In the genomic region with DNA sequence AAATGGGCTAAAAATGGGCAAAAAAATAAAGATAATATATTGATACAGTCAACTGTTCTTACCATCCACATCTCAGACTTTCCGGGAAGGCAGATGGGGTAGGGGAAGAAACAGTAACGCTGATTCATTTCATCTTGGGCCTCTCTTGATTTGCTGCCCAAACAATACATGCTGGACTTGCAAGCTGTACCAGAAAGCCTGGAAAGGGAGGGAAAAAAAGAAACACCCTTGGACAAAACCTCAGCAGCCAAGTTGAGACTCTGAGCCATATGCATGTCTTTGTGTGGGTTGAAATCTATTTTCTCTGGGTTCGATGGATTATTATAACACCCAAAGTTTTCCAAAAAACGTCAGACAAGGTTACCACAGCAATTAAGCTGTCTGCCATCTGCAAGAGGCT, we compare ENCODE assay signal across 29 cellular contexts.
DNase-seq lines count a peak whose midpoint lies in the region; ATAC-seq and TF ChIP-seq lines count a peak whose summit lies in the region.
"Had no signal": no experiment of that assay in that cellular context is flagged by ENCODE, and none has a peak within 500 bp of the region (broad histone marks: within the 10 kb centered on the region; RNA-seq: fewer than 3 reads in every experiment).

No MANE protein-coding gene starts in this region.

- no peak for TF ChIP-seq CTCF in GM23338 (conservative IDR thresholded peaks at IDR 0.05; ENCODE audit: low read depth in 2 of 2)
- TF ChIP-seq CTCF in astrocyte of the spinal cord (IDR thresholded peaks at IDR 0.05; ENCODE audit: low read depth, low read length): no peak
- TF ChIP-seq CTCF in thyroid gland (IDR thresholded peaks at IDR 0.05): no peak

- no peak overlapping the region for H3K4me3 Mint-ChIP-seq in GM23338
- H3K4me3 Mint-ChIP-seq: activated naive CD4-positive, alpha-beta T cell treated with anti-CD3 and anti-CD28 coated beads for 36 hours; CD8-positive, alpha-beta memory T cell; natural killer cell; WTC11 had no signal

- ATAC-seq in GM23338 (no peak), GM21717 (IDR thresholded peaks at IDR 0.05; ENCODE audit: unreplicated experiment) (no peak)
- ATAC-seq: foreskin keratinocyte; HCT116; lower lobe of right lung; natural killer cell; stimulated activated naive CD8-positive, alpha-beta T cell treated with anti-CD3 and anti-CD28 coated beads, Interleukin-15, Interleukin-2, amounts not matched to agents 100 U/mL and 50 U/mL, for 24 hours; WTC11 had no signal

- no peaks in the 10 kb centered on the region for H3K79me2 ChIP-seq in GM23338 (replicated peaks; ENCODE audit: insufficient read depth)

- no peaks in the 10 kb centered on the region for H4K20me1 ChIP-seq in GM23338 (replicated peaks; ENCODE audit: insufficient read depth)

- H3K4me3 ChIP-seq in GM23338: no peak overlapping the region
- no peak overlapping the region for H3K4me3 ChIP-seq in astrocyte of the spinal cord (ENCODE audit: low read depth, low read length)
- no peak overlapping the region for H3K4me3 ChIP-seq in thyroid gland (replicated peaks in 1 of 3)
- H3K4me3 ChIP-seq: adrenal gland, lower lobe of right lung, ovary, tibial nerve had no signal

- peaks cover 13% of the 10 kb centered on the region; the same call in 1 of the 2 replicates for H3K9me2 ChIP-seq in GM23338 (ENCODE audit: insufficient read depth)
- H3K9me2 ChIP-seq: SK-N-SH had no signal

- no peak for TF ChIP-seq POLR2A in thyroid gland (IDR thresholded peaks at IDR 0.05)

- no peaks in the 10 kb centered on the region for H3F3A ChIP-seq in GM23338 (replicated peaks; ENCODE audit: low read depth)

- H3K27me3 ChIP-seq in GM23338 (ENCODE audit: insufficient read depth) (no peaks in the 10 kb centered on the region), thyroid gland (no peaks in the 10 kb centered on the region)
- H3K27me3 ChIP-seq: adrenal gland, foreskin keratinocyte, ovary, tibial nerve had no signal

- no peaks in the 10 kb centered on the region for H3K4me1 Mint-ChIP-seq in GM23338
- H3K4me1 Mint-ChIP-seq: CD8-positive, alpha-beta memory T cell; natural killer cell; WTC11 had no signal

- H3K4me2 ChIP-seq in GM23338: no peak overlapping the region
- H3K4me2 ChIP-seq: SK-N-SH had no signal

- no peak for DNase-seq in GM23338 (ENCODE audit: low spot score)
- DNase-seq in astrocyte of the spinal cord (ENCODE audit: low read depth, low spot score): peak; percentile 36
- peak; percentile 56 for DNase-seq in inferior parietal cortex (ENCODE audit: extremely low spot score)
- peak; percentile 50 for DNase-seq in superior temporal gyrus (ENCODE audit: extremely low spot score)
- no peak for DNase-seq in activated CD4-positive, alpha-beta T cell treated with anti-CD3 and anti-CD28 coated beads for 48 hours
- DNase-seq in activated effector memory CD4-positive, alpha-beta T cell treated with anti-CD3 and anti-CD28 coated beads, Interleukin-2, amount 50 U/mL, for 16 hours: no peak
- no peak for DNase-seq in thyroid gland
- DNase-seq: ACHN; activated CD4-positive, alpha-beta T cell treated with anti-CD3 and anti-CD28 coated beads, Interleukin-2, amount 50 U/mL, for 1 hour; activated naive CD4-positive, alpha-beta T cell treated with anti-CD3 and anti-CD28 coated beads for 36 hours; adrenal gland; CD8-positive, alpha-beta memory T cell; effector CD4-positive, alpha-beta T cell; foreskin keratinocyte; KBM-7; lower lobe of right lung; natural killer cell; NCI-H1930; NCI-H524; NK-92 treated with Interleukin-12 subunit alpha and Interleukin-12 subunit beta, amount 100 ng/mL, for 24 hours; ovary; SK-N-SH; small intestine; stimulated activated CD4-positive, alpha-beta T cell treated with anti-CD3 and anti-CD28 coated beads, Interleukin-1b, Interleukin-23, amount 100 ng/mL, for 48 hours; stimulated activated naive CD8-positive, alpha-beta T cell treated with anti-CD3 and anti-CD28 coated beads, Interleukin-15, Interleukin-2, amounts not matched to agents 100 U/mL and 50 U/mL, for 24 hours had no signal

- H3K9me3 Mint-ChIP-seq in GM23338: no peaks in the 10 kb centered on the region
- H3K9me3 Mint-ChIP-seq: activated naive CD4-positive, alpha-beta T cell treated with anti-CD3 and anti-CD28 coated beads for 36 hours; CD8-positive, alpha-beta memory T cell; natural killer cell had no signal

- no peaks in the 10 kb centered on the region for H3K9me3 ChIP-seq in thyroid gland
- H3K9me3 ChIP-seq: adrenal gland, lower lobe of right lung, ovary, SK-N-SH, tibial nerve had no signal

- H2AFZ ChIP-seq in GM23338: peak overlapping the region; percentile 40; the same call in 1 of the 2 replicates

- H3K27ac ChIP-seq in GM23338 (ENCODE audit: low read depth) (no peak overlapping the region), thyroid gland (no peak overlapping the region)
- H3K27ac ChIP-seq: foreskin keratinocyte, lower lobe of right lung, tibial nerve had no signal

- intact Hi-C loops in thyroid gland (cut with DNase I): no loop called here

- H3K36me3 Mint-ChIP-seq in GM23338 (ENCODE audit: low read depth): no peaks in the 10 kb centered on the region
- H3K36me3 Mint-ChIP-seq: CD8-positive, alpha-beta memory T cell; natural killer cell; WTC11 had no signal

- H3K27ac Mint-ChIP-seq in GM23338: no peak overlapping the region
- H3K27ac Mint-ChIP-seq: activated naive CD4-positive, alpha-beta T cell treated with anti-CD3 and anti-CD28 coated beads for 36 hours; CD8-positive, alpha-beta memory T cell; natural killer cell; WTC11 had no signal

- H3K4me1 ChIP-seq in GM23338 (ENCODE audit: insufficient read depth) (no peaks in the 10 kb centered on the region), thyroid gland (peaks cover 0 to 8% of the 10 kb centered on the region in 2 donors)
- H3K4me1 ChIP-seq: adrenal gland, foreskin keratinocyte, lower lobe of right lung had no signal

- WGBS in thyroid gland, 2 donors: 79 to 80% methylated on average over 4 of the region's 4 CpGs

- in situ Hi-C loops in astrocyte of the spinal cord (cut with HindIII; ENCODE audit: low sequenced_read_pairs): no loop called here

- peaks cover 7% of the 10 kb centered on the region for H3K27me3 Mint-ChIP-seq in GM23338 (ENCODE audit: insufficient read depth, low read depth, poor library complexity)

- H3K36me3 ChIP-seq in GM23338 (ENCODE audit: insufficient read depth) (no peaks in the 10 kb centered on the region), thyroid gland (no peaks in the 10 kb centered on the region)
- H3K36me3 ChIP-seq: adrenal gland, lower lobe of right lung, ovary, tibial nerve had no signal

TF ChIP-seq in GM23338, 12 proteins besides CTCF, POLR2A, EP300 and RAD21 (continues in another document):
- no peak for TF ChIP-seq CREB1 (CRISPR knock-in tag; IDR thresholded peaks at IDR 0.05; ENCODE audit: low read depth)
- TF ChIP-seq, protein P1, sequence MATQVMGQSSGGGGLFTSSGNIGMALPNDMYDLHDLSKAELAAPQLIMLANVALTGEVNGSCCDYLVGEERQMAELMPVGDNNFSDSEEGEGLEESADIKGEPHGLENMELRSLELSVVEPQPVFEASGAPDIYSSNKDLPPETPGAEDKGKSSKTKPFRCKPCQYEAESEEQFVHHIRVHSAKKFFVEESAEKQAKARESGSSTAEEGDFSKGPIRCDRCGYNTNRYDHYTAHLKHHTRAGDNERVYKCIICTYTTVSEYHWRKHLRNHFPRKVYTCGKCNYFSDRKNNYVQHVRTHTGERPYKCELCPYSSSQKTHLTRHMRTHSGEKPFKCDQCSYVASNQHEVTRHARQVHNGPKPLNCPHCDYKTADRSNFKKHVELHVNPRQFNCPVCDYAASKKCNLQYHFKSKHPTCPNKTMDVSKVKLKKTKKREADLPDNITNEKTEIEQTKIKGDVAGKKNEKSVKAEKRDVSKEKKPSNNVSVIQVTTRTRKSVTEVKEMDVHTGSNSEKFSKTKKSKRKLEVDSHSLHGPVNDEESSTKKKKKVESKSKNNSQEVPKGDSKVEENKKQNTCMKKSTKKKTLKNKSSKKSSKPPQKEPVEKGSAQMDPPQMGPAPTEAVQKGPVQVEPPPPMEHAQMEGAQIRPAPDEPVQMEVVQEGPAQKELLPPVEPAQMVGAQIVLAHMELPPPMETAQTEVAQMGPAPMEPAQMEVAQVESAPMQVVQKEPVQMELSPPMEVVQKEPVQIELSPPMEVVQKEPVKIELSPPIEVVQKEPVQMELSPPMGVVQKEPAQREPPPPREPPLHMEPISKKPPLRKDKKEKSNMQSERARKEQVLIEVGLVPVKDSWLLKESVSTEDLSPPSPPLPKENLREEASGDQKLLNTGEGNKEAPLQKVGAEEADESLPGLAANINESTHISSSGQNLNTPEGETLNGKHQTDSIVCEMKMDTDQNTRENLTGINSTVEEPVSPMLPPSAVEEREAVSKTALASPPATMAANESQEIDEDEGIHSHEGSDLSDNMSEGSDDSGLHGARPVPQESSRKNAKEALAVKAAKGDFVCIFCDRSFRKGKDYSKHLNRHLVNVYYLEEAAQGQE (IDR thresholded peaks at IDR 0.05; ENCODE audit: unreplicated experiment): no peak
- no peak for TF ChIP-seq POLR2AphosphoS5 (IDR thresholded peaks at IDR 0.05; ENCODE audit: low read depth)
- no peak for TF ChIP-seq STAT1 (IDR thresholded peaks at IDR 0.05; ENCODE audit: unreplicated experiment)
- no peak for TF ChIP-seq EZH2 (IDR thresholded peaks at IDR 0.05; ENCODE audit: low read depth, unreplicated experiment)
- TF ChIP-seq ZNF331 (CRISPR knock-in tag; IDR thresholded peaks at IDR 0.05; ENCODE audit: low read depth): no peak

Comparison
In these comparisons a context has a peak if more than half of its experiments do, and no peak if none do; other contexts are left out.
1. DNase-seq: peak in astrocyte of the spinal cord (single experiment), inferior parietal cortex (single experiment) and superior temporal gyrus (single experiment); none in GM23338 (single experiment), activated CD4-positive, alpha-beta T cell treated with anti-CD3 and anti-CD28 coated beads for 48 hours (single experiment), activated effector memory CD4-positive, alpha-beta T cell treated with anti-CD3 and anti-CD28 coated beads, Interleukin-2, amount 50 U/mL, for 16 hours (single experiment) and thyroid gland (0 of 2).